9 cellular contexts compared by ENCODE assay signal in genomic region chr3:119352235-119352634, GRCh38. TPM values are rescaled to one million over a fixed set of nuclear protein-coding genes. Genes with fewer than 3 reads are reported as not detected.
DNase-seq lines count a peak whose midpoint lies in the region; ATAC-seq, FAIRE-seq and TF ChIP-seq lines count a peak whose summit lies in the region.
"Had no signal": no experiment of that assay in that cellular context is flagged by ENCODE, and none has a peak within 500 bp of the region (broad histone marks: within the 10 kb centered on the region; RNA-seq: fewer than 3 reads in every experiment).

No MANE protein-coding gene starts in this region.

- peak; percentile 4 for DNase-seq in T follicular helper cell (ENCODE audit: low read depth)
- no peak for DNase-seq in H1 (ENCODE audit: low read depth in 1 of 2, low spot score in 2 of 2)
- peak; percentile 20 to 30 (median 22) for DNase-seq in stimulated activated CD4-positive, alpha-beta T cell treated with anti-CD3 and anti-CD28 coated beads, TNF-alpha, amount 100 ng/mL, for 24 hours (ENCODE audit: low read depth in 3 of 3)
- DNase-seq in OCI-M2 (lab: John Stamatoyannopoulos, UW; ENCODE audit: unreplicated experiment) = no peak
- no peak for DNase-seq in NCI-H2081 (lab: John Stamatoyannopoulos, UW)
- no peak for DNase-seq in NCI-H526 (lab: John Stamatoyannopoulos, UW)

- H4K91ac ChIP-seq in H1 (replicated peaks; ENCODE audit: insufficient read length, low read length) = no peak overlapping the region

- POLR2A ChIA-PET in H1 (lab: Charles Lee; ENCODE audit: partially characterized antibody) = interaction anchor here (0.9 to 4.3 kb wide), 4 partner anchors 8 to 12 kb away, joined by 3 to 41 read pairs (median 4); no protein-coding TSS in a partner anchor

- no peak overlapping the region for H2AK5ac ChIP-seq in H1 (ENCODE audit: low read depth, low read length)

- H3K4ac ChIP-seq in H1 (replicated peaks; ENCODE audit: insufficient read length, low read depth, low read length) = no peak overlapping the region

- peaks cover 10 to 31% (median 21%) of the 10 kb centered on the region in 4 experiments for H3K4me1 ChIP-seq in H1 (replicated peaks in 1 of 4; ENCODE audit: control insufficient read depth in 3 of 4, insufficient read depth in 4 of 4, low read length in 3 of 4)

- H3K79me2 ChIP-seq in H1 (ENCODE audit: control insufficient read depth in 1 of 2, insufficient read depth in 2 of 2, low read length in 2 of 2) = no peaks in the 10 kb centered on the region

- no peak overlapping the region for H3K9ac ChIP-seq in H1 (replicated peaks in 1 of 4; ENCODE audit: extremely low read depth in 1 of 4, low read depth in 3 of 4, low read length in 3 of 4)

- no peak overlapping the region for H2BK15ac ChIP-seq in H1 (ENCODE audit: low read length)

- no peak overlapping the region for H3K4me3 ChIP-seq in H1 (ENCODE audit: extremely low read depth in 1 of 4, insufficient read depth in 2 of 4, low read depth in 3 of 4, low read length in 4 of 4)

- H3K23ac ChIP-seq in H1 (ENCODE audit: insufficient read length) = no peak overlapping the region

- no peak for TF ChIP-seq EP300 in H1 (IDR thresholded peaks at IDR 0.05; ENCODE audit: borderline replicate concordance in 1 of 2, low read depth in 2 of 2, low read length in 2 of 2)

- WGBS in H1 (ENCODE audit: extremely low coverage in 1 of 2, insufficient coverage in 1 of 2, insufficient read length in 1 of 2, insufficient replicate concordance in 2 of 2, low coverage in 1 of 2, low lambda C conversion rate in 2 of 2, missing lambda C conversion rate in 1 of 2), 2 experiments = 98% methylated on average over 4 of the region's 4 CpGs; no CpG with 5 or more reads in 1 of the 2 experiments

- no peaks in the 10 kb centered on the region for H3K9me3 ChIP-seq in H1 (ENCODE audit: insufficient read depth in 2 of 2, low read depth in 1 of 2, low read length in 1 of 2)
- H3K9me3 ChIP-seq: neutrophil had no signal

- peak overlapping the region; percentile 80 for H3K18ac ChIP-seq in H1 (ENCODE audit: extremely low read depth, low read length)

- ATAC-seq in GM19025 (IDR thresholded peaks at IDR 0.05; ENCODE audit: low read depth, unreplicated experiment) (peak; percentile 96), HG03025 (IDR thresholded peaks at IDR 0.05; ENCODE audit: low FRiP score, unreplicated experiment) (peak; percentile 96)

- no peak overlapping the region for H3K4me2 ChIP-seq in H1 (ENCODE audit: insufficient read depth in 1 of 2, low read depth in 2 of 2, low read length in 2 of 2)

- H4K5ac ChIP-seq in H1 (ENCODE audit: insufficient read length, low read depth, low read length) = no peak overlapping the region

- CTCF ChIA-PET in H1 (lab: Charles Lee; ENCODE audit: partially characterized antibody) = interaction anchor here (0.7 to 5.2 kb wide), 22 partner anchors 9 to 467 kb away, joined by 3 to 26 read pairs (median 6); partner anchors contain the start of genes B4GALT4 and TEX55

- peak overlapping the region; percentile 25 for H2BK120ac ChIP-seq in H1 (replicated peaks; ENCODE audit: low read depth, low read length)

- no peaks in the 10 kb centered on the region for H3K27me3 ChIP-seq in H1 (replicated peaks in 1 of 4; ENCODE audit: control insufficient read depth in 3 of 4, extremely low read depth in 1 of 4, insufficient read depth in 3 of 4, low read length in 3 of 4)
- H3K27me3 ChIP-seq: neutrophil had no signal

- peak overlapping the region; percentile 29; the same call in 1 of the 2 replicates for H2BK12ac ChIP-seq in H1 (ENCODE audit: low read depth, low read length)

- H3K56ac ChIP-seq in H1 (replicated peaks; ENCODE audit: insufficient read length, low read depth, low read length) = peak overlapping the region; percentile 12

- H3K23me2 ChIP-seq in H1 (ENCODE audit: low read depth, low read length) = no peaks in the 10 kb centered on the region; the same call in 1 of the 2 replicates

- peak overlapping the region; percentile 46; the same call in 1 of the 2 replicates for H2BK5ac ChIP-seq in H1 (ENCODE audit: low read depth, low read length)

- no peak for TF ChIP-seq RAD21 in H1 (IDR thresholded peaks at IDR 0.05 in 1 of 2, conservative IDR thresholded peaks at IDR 0.05 in 1 of 2; ENCODE audit: low read depth in 2 of 2, low read length in 2 of 2)

- no peak overlapping the region for H2AFZ ChIP-seq in H1 (ENCODE audit: low read length)

- H3K79me1 ChIP-seq in H1 (ENCODE audit: low read depth, low read length) = no peaks in the 10 kb centered on the region; the same call in 1 of the 2 replicates

- no peak overlapping the region for H4K8ac ChIP-seq in H1 (ENCODE audit: extremely low read depth, insufficient read depth, low read length)

- no peak for FAIRE-seq in H1 (lab: Jason Lieb, UNC)

- H3K14ac ChIP-seq in H1 (ENCODE audit: insufficient read length) = no peak overlapping the region

- H3K27ac ChIP-seq in H1 (ENCODE audit: low read depth, low read length) = 0 out of 2 replicates have a peak overlapping the region, but pooled peaks have one; percentile 25
- H3K27ac ChIP-seq: neutrophil had no signal

- no peaks in the 10 kb centered on the region for H4K20me1 ChIP-seq in H1 (replicated peaks in 1 of 2; ENCODE audit: control insufficient read depth in 1 of 2, insufficient read depth in 2 of 2, low read length in 2 of 2)

- H2BK20ac ChIP-seq in H1 (ENCODE audit: low read length) = peak overlapping the region; percentile 99

- TF ChIP-seq CTCF in H1 (IDR thresholded peaks at IDR 0.05; ENCODE audit: control extremely low read depth in 1 of 3, insufficient read depth in 1 of 3, low read depth in 1 of 3, low read length in 3 of 3) = no peak

- TF ChIP-seq POLR2A in H1 (IDR thresholded peaks at IDR 0.05; ENCODE audit: control extremely low read depth in 1 of 2, low read depth in 2 of 2, low read length in 2 of 2) = no peak

- no peaks in the 10 kb centered on the region for H3K36me3 ChIP-seq in H1 (ENCODE audit: control insufficient read depth in 2 of 4, insufficient read depth in 4 of 4, low read length in 3 of 4)
- H3K36me3 ChIP-seq: neutrophil had no signal

TF ChIP-seq in H1, 55 proteins besides CTCF, POLR2A, EP300 and RAD21:
- no peak for TF ChIP-seq RFX5 (IDR thresholded peaks at IDR 0.05; ENCODE audit: borderline replicate concordance, low read depth, low read length)
- TF ChIP-seq SIX5 (IDR thresholded peaks at IDR 0.05; ENCODE audit: low read depth, low read length) = no peak
- TF ChIP-seq SRF (IDR thresholded peaks at IDR 0.05; ENCODE audit: low read depth, low read length) = no peak
- TF ChIP-seq ASH2L (IDR thresholded peaks at IDR 0.05; ENCODE audit: low read length) = no peak
- TF ChIP-seq EZH2 (IDR thresholded peaks at IDR 0.05; ENCODE audit: low read depth, low read length, severe bottlenecking) = no peak
- TF ChIP-seq, protein P1, sequence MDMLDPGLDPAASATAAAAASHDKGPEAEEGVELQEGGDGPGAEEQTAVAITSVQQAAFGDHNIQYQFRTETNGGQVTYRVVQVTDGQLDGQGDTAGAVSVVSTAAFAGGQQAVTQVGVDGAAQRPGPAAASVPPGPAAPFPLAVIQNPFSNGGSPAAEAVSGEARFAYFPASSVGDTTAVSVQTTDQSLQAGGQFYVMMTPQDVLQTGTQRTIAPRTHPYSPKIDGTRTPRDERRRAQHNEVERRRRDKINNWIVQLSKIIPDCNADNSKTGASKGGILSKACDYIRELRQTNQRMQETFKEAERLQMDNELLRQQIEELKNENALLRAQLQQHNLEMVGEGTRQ (IDR thresholded peaks at IDR 0.05; ENCODE audit: low read length) = no peak
- TF ChIP-seq HDAC2 (IDR thresholded peaks at IDR 0.05; ENCODE audit: borderline replicate concordance in 1 of 2, low read depth in 2 of 2, low read length in 2 of 2) = no peak
- TF ChIP-seq KDM1A (IDR thresholded peaks at IDR 0.05; ENCODE audit: borderline replicate concordance, low read length) = no peak
- TF ChIP-seq CBX8 (IDR thresholded peaks at IDR 0.05; ENCODE audit: borderline replicate concordance, low read depth, low read length) = no peak

RNA-seq across cellular contexts. Expression of gene ARHGAP31, which starts 58.1 kb away (rescaled TPM):
- total RNA-seq in H1 (2021; fragmentation: NEBNext Ultra II Directional; extraction: Animal tissue kit (Norgen Biotek cat#: 25700)) = 4.9 and 7.6 TPM in 2 replicates
- 1.1 and 2.3 TPM in 2 replicates for polyA plus RNA-seq in H1 (2011; rRNA removed)
- 1.8 TPM for polyA plus RNA-seq in H1 (2011; cell fraction: cytosol; rRNA removed)
- polyA plus RNA-seq in H1 (2011; cell fraction: nucleus; rRNA removed) = 2.4 TPM
- 1.3 to 2.2 TPM (median 2.0 TPM) in 4 replicates for polyA plus RNA-seq in H1 (2012, experiment 1 of 2)
- 0.96 TPM for polyA plus RNA-seq in H1 (2012, experiment 2 of 2)
- 1.7 TPM for polyA plus RNA-seq in H1 (2013, experiment 1 of 2)
- polyA plus RNA-seq in H1 (2013, experiment 2 of 2) = 1.6 TPM
- polyA minus RNA-seq in H1 (2011; rRNA and poly(A)+ RNA removed) = 4.4 and 8.3 TPM in 2 replicates
- 2.6 TPM for polyA minus RNA-seq in H1 (2011; cell fraction: cytosol; rRNA and poly(A)+ RNA removed)
- polyA minus RNA-seq in H1 (2011; cell fraction: nucleus; rRNA and poly(A)+ RNA removed) = 3.2 TPM

Comparison
In these comparisons a context has a peak if more than half of its experiments do, and no peak if none do; other contexts are left out.
1. DNase-seq: peak in T follicular helper cell (single experiment) and stimulated activated CD4-positive, alpha-beta T cell treated with anti-CD3 and anti-CD28 coated beads, TNF-alpha, amount 100 ng/mL, for 24 hours (3 of 3); none in H1 (0 of 2), OCI-M2 (single experiment), NCI-H2081 (0 of 2) and NCI-H526 (0 of 2).